Comparison of ENCODE assay signal across 26 cellular contexts in the genomic region with DNA sequence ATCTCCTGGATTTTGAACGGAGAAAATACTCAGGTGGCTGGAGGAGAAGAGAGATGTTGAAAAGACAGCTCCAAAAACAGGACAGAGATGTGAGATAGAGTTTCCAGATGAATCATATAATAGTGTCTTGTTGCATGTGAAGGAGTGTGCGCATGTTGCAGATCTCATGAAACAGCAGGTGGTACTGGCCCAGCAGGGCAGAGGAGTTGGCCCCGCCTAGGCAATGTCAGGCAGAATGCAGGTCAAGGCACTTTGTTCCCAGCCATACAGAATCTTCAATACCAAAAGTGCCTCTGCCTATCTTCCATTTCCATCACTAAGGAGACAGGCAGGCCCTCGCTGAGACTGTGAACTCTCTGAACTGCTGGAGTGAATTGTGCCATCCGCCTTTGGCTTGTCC.
"Had no signal": no experiment of that assay in that cellular context is flagged by ENCODE, and none has a peak within 500 bp of the region (broad histone marks: within the 10 kb centered on the region; RNA-seq: fewer than 3 reads in every experiment).

No MANE protein-coding gene starts in this region.

- DNase-seq: Kasumi-1; MG63; NCI-H1092; NCI-H1105 treated with DMSO at 0.1 percent for 48 hours; NCI-H1417 treated with DMSO at 0.1 percent for 48 hours; NCI-H187; NCI-H2029; NCI-H2081 treated with DMSO at 0.1 percent for 48 hours; NCI-H2171; NCI-H226; NCI-H446; NCI-H510A; NCI-H524 treated with DMSO at 0.1 percent for 48 hours; NCI-H69; NCI-H774; NK-92 treated with Interleukin-12 subunit alpha and Interleukin-12 subunit beta, amount 100 ng/mL, for 24 hours; OCI-M1; PC-9; Peyer's patch; SHP77 treated with DMSO at 0.1 percent for 48 hours; SJCRH30; T-helper 1 cell had no signal

- ATAC-seq: Right ventricle myocardium inferior, SK-N-SH treated with all-trans-retinoic acid at 6 μM for 48 hours had no signal

- H3K27ac ChIP-seq: HL-60, KMS-11, PC-9, Peyer's patch, SJCRH30 had no signal

- H3K27me3 ChIP-seq: MG63, Peyer's patch, SJCRH30 had no signal

- H3K4me1 ChIP-seq: Peyer's patch had no signal

- H3K9me3 ChIP-seq: MG63, Peyer's patch, SJCRH30 had no signal

- H3K36me3 ChIP-seq: MG63, Peyer's patch, SJCRH30 had no signal

- H3K4me2 ChIP-seq: KMS-11, PC-9 had no signal

- H3K4me3 ChIP-seq: MG63, PC-9, Peyer's patch, SJCRH30 had no signal

- H2AFZ ChIP-seq: PC-9 had no signal

- H3K9ac ChIP-seq: KMS-11 had no signal
